Comparison of ENCODE assay signal across 36 cellular contexts in genomic region chr1:36990928-36991327, GRCh38. TPM values are rescaled to one million over a fixed set of nuclear protein-coding genes. Genes with fewer than 3 reads are reported as not detected.
"Had no signal": no experiment of that assay in that cellular context is flagged by ENCODE, and none has a peak within 500 bp of the region (broad histone marks: within the 10 kb centered on the region; RNA-seq: fewer than 3 reads in every experiment).

No MANE protein-coding gene starts in this region.

- H3K27me3 ChIP-seq: adrenal gland, ascending aorta, body of pancreas, brain microvascular endothelial cell, breast epithelium, cardiac muscle cell had no signal

- H3K4me3 Mint-ChIP-seq: activated naive CD4-positive, alpha-beta T cell treated with anti-CD3 and anti-CD28 coated beads for 36 hours; activated naive CD4-positive, alpha-beta T cell treated with anti-CD3 and anti-CD28 coated beads, Interleukin-2, amount 10 ng/mL, durations not matched to agents 7 days and 5 days; activated naive CD4-positive, alpha-beta T cell treated with anti-CD3 and anti-CD28 coated beads, Interleukin-2, amount 50 U/mL, for 24 hours; activated naive CD8-positive, alpha-beta T cell; activated naive CD8-positive, alpha-beta T cell treated with anti-CD3 and anti-CD28 coated beads for 36 hours; activated naive CD8-positive, alpha-beta T cell treated with anti-CD3 and anti-CD28 coated beads, Interleukin-2, amount 10 ng/mL, durations not matched to agents 7 days and 5 days; activated naive CD8-positive, alpha-beta T cell treated with anti-CD3 and anti-CD28 coated beads, Interleukin-2, amount 50 U/mL, for 24 hours; activated T-cell treated with anti-CD3 and anti-CD28 coated beads, Interleukin-2, amount 50 U/mL, for 24 hours; activated T-cell treated with anti-CD3 and anti-CD28 coated beads, Interleukin-2, amount 50 U/mL, for 4 hours; activated T-cell treated with anti-CD3 and anti-CD28 coated beads, Interleukin-2, amount 50 U/mL, for 72 hours; activated T-helper 1 cell treated with anti-CD3 and anti-CD28 coated beads, Interleukin-12 subunit alpha, Interleukin-12 subunit beta, Interleukin-2, Interleukin-4 antibody, amounts not matched to agents 30 ng/mL and 10 ng/mL and 1 ng/mL, durations not matched to agents 14 hours and 24 hours and 36 hours; activated T-helper 17 cell treated with anti-CD3 and anti-CD28 coated beads, Interleukin-2, amount 50 U/mL, for 72 hours; brain; central memory CD8-positive, alpha-beta T cell had no signal

- H3K9me3 ChIP-seq: adrenal gland, ascending aorta, body of pancreas, breast epithelium had no signal

- H3K36me3 ChIP-seq: adrenal gland, ascending aorta, brain microvascular endothelial cell, breast epithelium, cardiac muscle cell had no signal

- H3K9me3 Mint-ChIP-seq: activated naive CD4-positive, alpha-beta T cell treated with anti-CD3 and anti-CD28 coated beads for 36 hours; activated naive CD4-positive, alpha-beta T cell treated with anti-CD3 and anti-CD28 coated beads, Interleukin-2, amount 10 ng/mL, durations not matched to agents 7 days and 5 days; activated naive CD4-positive, alpha-beta T cell treated with anti-CD3 and anti-CD28 coated beads, Interleukin-2, amount 50 U/mL, for 24 hours; activated naive CD4-positive, alpha-beta T cell treated with anti-CD3 and anti-CD28 coated beads, Interleukin-2, amount 50 U/mL, for 72 hours; activated naive CD8-positive, alpha-beta T cell treated with anti-CD3 and anti-CD28 coated beads for 36 hours; activated naive CD8-positive, alpha-beta T cell treated with anti-CD3 and anti-CD28 coated beads, Interleukin-2, amount 10 ng/mL, durations not matched to agents 7 days and 5 days; activated naive CD8-positive, alpha-beta T cell treated with anti-CD3 and anti-CD28 coated beads, Interleukin-2, amount 50 U/mL, for 24 hours; activated T-cell treated with anti-CD3 and anti-CD28 coated beads, Interleukin-2, amount 50 U/mL, for 24 hours; activated T-cell treated with anti-CD3 and anti-CD28 coated beads, Interleukin-2, amount 50 U/mL, for 4 hours; activated T-cell treated with anti-CD3 and anti-CD28 coated beads, Interleukin-2, amount 50 U/mL, for 72 hours; activated T-helper 1 cell treated with anti-CD3 and anti-CD28 coated beads, Interleukin-12 subunit alpha, Interleukin-12 subunit beta, Interleukin-2, Interleukin-4 antibody, amounts not matched to agents 30 ng/mL and 10 ng/mL and 1 ng/mL, durations not matched to agents 14 hours and 24 hours and 36 hours; activated T-helper 17 cell treated with anti-CD3 and anti-CD28 coated beads, Interleukin-2, amount 50 U/mL, for 72 hours; activated T-helper 2 cell treated with anti-CD3 and anti-CD28 coated beads, Interferon-gamma antibody, Interleukin-2, Interleukin-4, amounts not matched to agents 10 μg/mL and 5 μg/mL and 100 μg/mL, durations not matched to agents 14 hours and 24 hours and 36 hours; brain; central memory CD8-positive, alpha-beta T cell had no signal

- H3K27ac ChIP-seq: adrenal gland, ascending aorta, body of pancreas, brain microvascular endothelial cell, breast epithelium, cardiac muscle cell had no signal

- DNase-seq: activated effector memory CD4-positive, alpha-beta T cell treated with anti-CD3 and anti-CD28 coated beads, Interleukin-2, amount 50 U/mL, for 16 hours; activated effector memory CD4-positive, alpha-beta T cell treated with Interleukin-2 at 50 U/mL for 16 hours; activated gamma-delta T cell; activated naive CD4-positive, alpha-beta T cell; activated naive CD4-positive, alpha-beta T cell treated with anti-CD3 and anti-CD28 coated beads for 36 hours; activated naive CD4-positive, alpha-beta T cell treated with anti-CD3 and anti-CD28 coated beads, Interleukin-2, amount 10 ng/mL, durations not matched to agents 7 days and 5 days; activated naive CD4-positive, alpha-beta T cell treated with anti-CD3 and anti-CD28 coated beads, Interleukin-2, amount 50 U/mL, for 16 hours; activated naive CD4-positive, alpha-beta T cell treated with Interleukin-2 at 50 U/mL for 16 hours; activated naive CD8-positive, alpha-beta T cell treated with anti-CD3 and anti-CD28 coated beads for 36 hours; activated naive CD8-positive, alpha-beta T cell treated with anti-CD3 and anti-CD28 coated beads, Interleukin-2, amount 10 ng/mL, durations not matched to agents 7 days and 5 days; activated naive CD8-positive, alpha-beta T cell treated with anti-CD3 and anti-CD28 coated beads, Interleukin-2, amount 50 U/mL, for 24 hours; activated T-cell treated with anti-CD3 and anti-CD28 coated beads, Interleukin-2, amount 50 U/mL, for 1 hour; activated T-cell treated with anti-CD3 and anti-CD28 coated beads, Interleukin-2, amount 50 U/mL, for 24 hours; activated T-cell treated with anti-CD3 and anti-CD28 coated beads, Interleukin-2, amount 50 U/mL, for 4 hours; activated T-cell treated with anti-CD3 and anti-CD28 coated beads, Interleukin-2, amount 50 U/mL, for 48 hours; activated T-cell treated with anti-CD3 and anti-CD28 coated beads, Interleukin-2, amount 50 U/mL, for 72 hours; adrenal gland; amniotic stem cell; aorta; body of pancreas; brain microvascular endothelial cell; central memory CD4-positive, alpha-beta T cell; cerebellar nuclear complex had no signal

- H3K36me3 Mint-ChIP-seq: activated naive CD4-positive, alpha-beta T cell treated with anti-CD3 and anti-CD28 coated beads, Interleukin-2, amount 10 ng/mL, durations not matched to agents 7 days and 5 days; activated naive CD4-positive, alpha-beta T cell treated with anti-CD3 and anti-CD28 coated beads, Interleukin-2, amount 50 U/mL, for 24 hours; activated naive CD4-positive, alpha-beta T cell treated with anti-CD3 and anti-CD28 coated beads, Interleukin-2, amount 50 U/mL, for 72 hours; activated naive CD8-positive, alpha-beta T cell; activated naive CD8-positive, alpha-beta T cell treated with anti-CD3 and anti-CD28 coated beads for 36 hours; activated naive CD8-positive, alpha-beta T cell treated with anti-CD3 and anti-CD28 coated beads, Interleukin-2, amount 10 ng/mL, durations not matched to agents 7 days and 5 days had no signal

- H3K4me1 ChIP-seq: adrenal gland, ascending aorta, body of pancreas, breast epithelium had no signal

- ATAC-seq: activated naive CD4-positive, alpha-beta T cell treated with anti-CD3 and anti-CD28 coated beads, Interleukin-2, amount 50 U/mL, for 72 hours; activated naive CD8-positive, alpha-beta T cell treated with anti-CD3 and anti-CD28 coated beads, Interleukin-2, amount 50 U/mL, for 24 hours; activated T-cell treated with anti-CD3 and anti-CD28 coated beads, Interleukin-2, amount 50 U/mL, for 4 hours; activated T-cell treated with anti-CD3 and anti-CD28 coated beads, Interleukin-2, amount 50 U/mL, for 72 hours; activated T-helper 17 cell treated with anti-CD3 and anti-CD28 coated beads, Interleukin-2, amount 50 U/mL, for 72 hours; body of pancreas had no signal

- FAIRE-seq: astrocyte had no signal

- H3K27ac Mint-ChIP-seq: activated naive CD4-positive, alpha-beta T cell treated with anti-CD3 and anti-CD28 coated beads for 36 hours; activated naive CD4-positive, alpha-beta T cell treated with anti-CD3 and anti-CD28 coated beads, Interleukin-2, amount 10 ng/mL, durations not matched to agents 7 days and 5 days; activated naive CD4-positive, alpha-beta T cell treated with anti-CD3 and anti-CD28 coated beads, Interleukin-2, amount 50 U/mL, for 24 hours; activated naive CD4-positive, alpha-beta T cell treated with anti-CD3 and anti-CD28 coated beads, Interleukin-2, amount 50 U/mL, for 72 hours; activated naive CD8-positive, alpha-beta T cell; activated naive CD8-positive, alpha-beta T cell treated with anti-CD3 and anti-CD28 coated beads for 36 hours; activated naive CD8-positive, alpha-beta T cell treated with anti-CD3 and anti-CD28 coated beads, Interleukin-2, amount 10 ng/mL, durations not matched to agents 7 days and 5 days; activated naive CD8-positive, alpha-beta T cell treated with anti-CD3 and anti-CD28 coated beads, Interleukin-2, amount 50 U/mL, for 24 hours; activated T-cell treated with anti-CD3 and anti-CD28 coated beads, Interleukin-2, amount 50 U/mL, for 24 hours; activated T-cell treated with anti-CD3 and anti-CD28 coated beads, Interleukin-2, amount 50 U/mL, for 72 hours; activated T-helper 1 cell treated with anti-CD3 and anti-CD28 coated beads, Interleukin-12 subunit alpha, Interleukin-12 subunit beta, Interleukin-2, Interleukin-4 antibody, amounts not matched to agents 30 ng/mL and 10 ng/mL and 1 ng/mL, durations not matched to agents 14 hours and 24 hours and 36 hours; activated T-helper 17 cell treated with anti-CD3 and anti-CD28 coated beads, Interleukin-2, amount 50 U/mL, for 72 hours; activated T-helper 2 cell treated with anti-CD3 and anti-CD28 coated beads, Interferon-gamma antibody, Interleukin-2, Interleukin-4, amounts not matched to agents 10 μg/mL and 5 μg/mL and 100 μg/mL, durations not matched to agents 14 hours and 24 hours and 36 hours had no signal

- H3K27me3 Mint-ChIP-seq: activated naive CD4-positive, alpha-beta T cell treated with anti-CD3 and anti-CD28 coated beads, Interleukin-2, amount 10 ng/mL, durations not matched to agents 7 days and 5 days had no signal

- H3K4me1 Mint-ChIP-seq: activated naive CD4-positive, alpha-beta T cell treated with anti-CD3 and anti-CD28 coated beads, Interleukin-2, amount 10 ng/mL, durations not matched to agents 7 days and 5 days; activated naive CD4-positive, alpha-beta T cell treated with anti-CD3 and anti-CD28 coated beads, Interleukin-2, amount 50 U/mL, for 24 hours; activated naive CD8-positive, alpha-beta T cell treated with anti-CD3 and anti-CD28 coated beads for 36 hours; activated naive CD8-positive, alpha-beta T cell treated with anti-CD3 and anti-CD28 coated beads, Interleukin-2, amount 10 ng/mL, durations not matched to agents 7 days and 5 days; activated naive CD8-positive, alpha-beta T cell treated with anti-CD3 and anti-CD28 coated beads, Interleukin-2, amount 50 U/mL, for 24 hours; activated T-helper 17 cell treated with anti-CD3 and anti-CD28 coated beads, Interleukin-2, amount 50 U/mL, for 72 hours; central memory CD8-positive, alpha-beta T cell had no signal

- H3K4me3 ChIP-seq: adrenal gland, ascending aorta, body of pancreas, breast epithelium, cardiac muscle cell had no signal

RNA-seq across cellular contexts. Expression of gene GRIK3, which starts 43.4 kb away (rescaled TPM):
- total RNA-seq: activated naive CD4-positive, alpha-beta T cell treated with anti-CD3 and anti-CD28 coated beads for 36 hours; activated naive CD4-positive, alpha-beta T cell treated with anti-CD3 and anti-CD28 coated beads, Interleukin-2, amount 50 U/mL, for 72 hours; activated naive CD8-positive, alpha-beta T cell treated with anti-CD3 and anti-CD28 coated beads for 36 hours; activated naive CD8-positive, alpha-beta T cell treated with anti-CD3 and anti-CD28 coated beads, Interleukin-2, amount 10 ng/mL, durations not matched to agents 7 days and 5 days; activated T-cell treated with anti-CD3 and anti-CD28 coated beads, Interleukin-2, amount 50 U/mL, for 4 hours; activated T-cell treated with anti-CD3 and anti-CD28 coated beads, Interleukin-2, amount 50 U/mL, for 72 hours; activated T-helper 1 cell treated with anti-CD3 and anti-CD28 coated beads, Interleukin-12 subunit alpha, Interleukin-12 subunit beta, Interleukin-2, Interleukin-4 antibody, amounts not matched to agents 30 ng/mL and 10 ng/mL and 1 ng/mL, durations not matched to agents 14 hours and 24 hours and 36 hours; activated T-helper 17 cell treated with anti-CD3 and anti-CD28 coated beads, Interleukin-2, amount 50 U/mL, for 72 hours; activated T-helper 2 cell treated with anti-CD3 and anti-CD28 coated beads, Interferon-gamma antibody, Interleukin-2, Interleukin-4, amounts not matched to agents 10 μg/mL and 5 μg/mL and 100 μg/mL, durations not matched to agents 14 hours and 24 hours and 36 hours; chondrocyte had no signal
- polyA plus RNA-seq: aorta, cardiac muscle cell had no signal
